In the genomic region with DNA sequence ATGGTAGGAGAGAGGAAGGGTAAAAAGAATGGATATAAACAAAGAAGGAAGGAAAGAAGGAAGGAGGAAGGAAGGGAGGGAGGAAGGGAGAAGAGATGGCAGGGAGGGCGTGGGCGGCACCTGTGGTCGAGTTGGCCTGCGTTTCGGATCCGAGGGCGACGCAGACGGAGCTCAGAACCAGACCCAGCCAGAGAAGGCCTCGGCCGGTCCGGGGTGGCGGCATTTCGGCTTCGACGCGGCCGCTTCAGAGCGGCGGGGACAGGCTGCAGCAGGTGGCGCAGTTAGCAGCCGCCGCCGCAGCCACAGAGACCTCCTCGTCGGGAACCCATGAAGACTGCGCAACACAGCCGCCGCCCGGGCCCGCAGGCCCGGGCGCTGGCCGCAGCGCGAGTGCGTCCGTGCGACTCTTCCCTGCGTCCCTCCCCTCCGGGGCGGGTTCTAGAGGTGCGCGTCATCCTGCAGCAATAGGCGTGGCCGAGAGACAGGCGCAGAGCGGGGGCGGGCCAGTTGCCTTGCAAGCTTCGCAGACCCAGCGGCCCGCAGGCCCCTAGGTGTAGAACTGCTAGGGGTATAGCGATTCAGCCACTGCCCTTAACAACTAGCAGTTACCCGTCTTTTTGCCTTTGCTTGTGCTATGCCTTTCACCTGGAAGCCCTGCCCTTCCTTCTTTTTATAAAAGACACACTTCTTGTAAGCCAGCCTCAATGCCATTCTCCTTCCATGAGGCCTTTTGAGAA, we compare ENCODE assay signal across 8 cellular contexts. TPM values are rescaled to one million over a fixed set of nuclear protein-coding genes. Genes with fewer than 3 reads are reported as not detected.
DNase-seq lines count a peak whose midpoint lies in the region; ATAC-seq and TF ChIP-seq lines count a peak whose summit lies in the region.

A gene with protein sequence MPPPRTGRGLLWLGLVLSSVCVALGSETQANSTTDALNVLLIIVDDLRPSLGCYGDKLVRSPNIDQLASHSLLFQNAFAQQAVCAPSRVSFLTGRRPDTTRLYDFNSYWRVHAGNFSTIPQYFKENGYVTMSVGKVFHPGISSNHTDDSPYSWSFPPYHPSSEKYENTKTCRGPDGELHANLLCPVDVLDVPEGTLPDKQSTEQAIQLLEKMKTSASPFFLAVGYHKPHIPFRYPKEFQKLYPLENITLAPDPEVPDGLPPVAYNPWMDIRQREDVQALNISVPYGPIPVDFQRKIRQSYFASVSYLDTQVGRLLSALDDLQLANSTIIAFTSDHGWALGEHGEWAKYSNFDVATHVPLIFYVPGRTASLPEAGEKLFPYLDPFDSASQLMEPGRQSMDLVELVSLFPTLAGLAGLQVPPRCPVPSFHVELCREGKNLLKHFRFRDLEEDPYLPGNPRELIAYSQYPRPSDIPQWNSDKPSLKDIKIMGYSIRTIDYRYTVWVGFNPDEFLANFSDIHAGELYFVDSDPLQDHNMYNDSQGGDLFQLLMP (minus strand): TSS at position 392 of the 737 bp plus-strand sequence. CDS start 169 bp downstream, at position 223.

- no peak for TF ChIP-seq CTCF in kidney epithelial cell (IDR thresholded peaks at IDR 0.05; ENCODE audit: insufficient read depth, low read length, poor library complexity, severe bottlenecking)

- peak; percentile 67 to 69 for DNase-seq in AML-193 (lab: John Stamatoyannopoulos, UW)
- DNase-seq in NCI-H510A (lab: John Stamatoyannopoulos, UW): peak; percentile 90
- DNase-seq in activated CD4-positive, alpha-beta T cell treated with anti-CD3 and anti-CD28 coated beads for 1 hour: peak; percentile 76
- DNase-seq in cerebellum (ENCODE audit: low spot score): peak; percentile 93
- peak; percentile 38 for DNase-seq in kidney epithelial cell (ENCODE audit: low read depth)
- DNase-seq in stimulated activated CD4-positive, alpha-beta T cell treated with anti-CD3 and anti-CD28 coated beads, Interleukin-15, amount 100 ng/mL, for 24 hours: peak; percentile 90

- H3K36me3 ChIP-seq in kidney epithelial cell (ENCODE audit: control insufficient read depth, insufficient read depth, low read length): no peaks in the 10 kb centered on the region

- H3K27me3 ChIP-seq in kidney epithelial cell (ENCODE audit: control insufficient read depth, insufficient read depth, low read length): no peaks in the 10 kb centered on the region

- peak within 1 kb of the TSS; percentile 69 for H3K4me3 ChIP-seq in kidney epithelial cell (ENCODE audit: low read depth, low read length)

- peak; percentile 66 for ATAC-seq in GM19043 (IDR thresholded peaks at IDR 0.05; ENCODE audit: low read depth, unreplicated experiment)
- ATAC-seq in HG03354 (IDR thresholded peaks at IDR 0.05; ENCODE audit: poor library complexity, severe bottlenecking, unreplicated experiment): peak; percentile 66

RNA-seq across cellular contexts. Expression of the gene that starts here (rescaled TPM):
- total RNA-seq in cerebellum (99.7 TPM), kidney epithelial cell (50.1 and 62.0 TPM in 2 replicates)

Comparison
In these comparisons a context has a peak if more than half of its experiments do, and no peak if none do; other contexts are left out.
1. Peak in every context shown above with its lines: DNase-seq, ATAC-seq and H3K4me3 ChIP-seq.
2. DNase-seq: peak in every context shown above with its lines; median percentile 93 in cerebellum; 90 in NCI-H510A; 90 in stimulated activated CD4-positive, alpha-beta T cell treated with anti-CD3 and anti-CD28 coated beads, Interleukin-15, amount 100 ng/mL, for 24 hours; 76 in activated CD4-positive, alpha-beta T cell treated with anti-CD3 and anti-CD28 coated beads for 1 hour; 68 in AML-193; 38 in kidney epithelial cell.